Comparison of ENCODE assay signal across 10 cellular contexts in the genomic region with DNA sequence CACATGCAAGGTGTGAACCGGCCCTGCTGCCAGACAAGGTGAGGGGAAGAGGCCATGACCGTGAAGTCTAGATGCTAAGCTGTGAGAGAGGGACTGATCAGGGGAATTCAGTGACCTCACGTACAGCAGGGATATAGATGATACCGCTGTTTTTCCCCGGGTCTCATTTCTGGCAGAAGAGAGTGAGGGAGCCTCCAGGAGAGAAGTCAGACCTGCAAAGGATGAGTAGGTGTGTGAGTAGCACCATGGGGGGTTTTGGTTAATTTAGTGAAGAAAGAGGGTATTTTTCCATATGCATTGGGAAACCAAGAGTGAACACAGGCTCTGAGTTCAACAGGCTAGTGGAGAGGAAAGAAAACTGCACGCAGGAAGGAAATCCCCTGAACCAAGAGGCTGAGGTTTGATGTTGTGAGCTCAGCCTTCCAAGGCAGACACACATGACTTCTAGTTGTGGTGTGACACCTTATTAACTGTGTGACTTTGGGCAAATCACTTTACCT.
DNase-seq lines count a peak whose midpoint lies in the region; ATAC-seq, FAIRE-seq and TF ChIP-seq lines count a peak whose summit lies in the region.
"Had no signal": no experiment of that assay in that cellular context is flagged by ENCODE, and none has a peak within 500 bp of the region (broad histone marks: within the 10 kb centered on the region; RNA-seq: fewer than 3 reads in every experiment).

No MANE protein-coding gene starts in this region.

- no peaks in the 10 kb centered on the region for H3K27me3 ChIP-seq in bronchial epithelial cell (ENCODE audit: control insufficient read depth, insufficient read depth, low read length)
- H3K27me3 ChIP-seq: breast epithelium had no signal

- TF ChIP-seq CTCF in bronchial epithelial cell (IDR thresholded peaks at IDR 0.05; ENCODE audit: insufficient read depth, low read length, severe bottlenecking) (no peak), mucosa of descending colon (IDR thresholded peaks at IDR 0.05) (no peak), coronary artery (IDR thresholded peaks at IDR 0.05) (no peak)

- no peak for DNase-seq in bronchial epithelial cell (ENCODE audit: low read depth)
- DNase-seq in mucosa of descending colon = no peak
- DNase-seq in coronary artery (ENCODE audit: low spot score) = no peak
- DNase-seq in DMS153 (lab: John Stamatoyannopoulos, UW) = no peak
- no peak for DNase-seq in NCI-H510A treated with DMSO at 0.1 percent for 48 hours (lab: John Stamatoyannopoulos, UW)

- intact Hi-C loops in mucosa of descending colon (cut with DNase I, micrococcal nuclease) = no loop called here

- no peaks in the 10 kb centered on the region for H3K4me1 ChIP-seq in mucosa of descending colon (ENCODE audit: low read depth)
- H3K4me1 ChIP-seq: breast epithelium had no signal

- no peaks in the 10 kb centered on the region for H3K36me3 ChIP-seq in bronchial epithelial cell (ENCODE audit: control insufficient read depth, insufficient read depth, low read length)
- no peaks in the 10 kb centered on the region for H3K36me3 ChIP-seq in mucosa of descending colon (ENCODE audit: low read depth)
- H3K36me3 ChIP-seq: breast epithelium had no signal

- H3K27ac ChIP-seq in coronary artery = peak overlapping the region in 1 of 2 donors; percentile 7
- H3K27ac ChIP-seq: breast epithelium had no signal

- peak; percentile 73 for FAIRE-seq in bronchial epithelial cell (lab: Jason Lieb, UNC)

- no peaks in the 10 kb centered on the region for H3K9me3 ChIP-seq in mucosa of descending colon
- H3K9me3 ChIP-seq: breast epithelium had no signal

- peak; percentile 76 for ATAC-seq in GM18520 (IDR thresholded peaks at IDR 0.05; ENCODE audit: unreplicated experiment)
- ATAC-seq in GM21381 (IDR thresholded peaks at IDR 0.05; ENCODE audit: unreplicated experiment) = peak; percentile 51
- peak; percentile 60 for ATAC-seq in HG03045 (IDR thresholded peaks at IDR 0.05; ENCODE audit: unreplicated experiment)
- ATAC-seq in mucosa of descending colon = no peak

- H3K4me3 ChIP-seq in bronchial epithelial cell (ENCODE audit: low read depth, low read length) = no peak overlapping the region
- H3K4me3 ChIP-seq in mucosa of descending colon = no peak overlapping the region
- H3K4me3 ChIP-seq in coronary artery = no peak overlapping the region
- H3K4me3 ChIP-seq: breast epithelium, skin epidermis had no signal
